Comparison of ENCODE assay signal across 13 cellular contexts in genomic region chr6:161010418-161010817, GRCh38. TPM values are rescaled to one million over a fixed set of nuclear protein-coding genes. Genes with fewer than 3 reads are reported as not detected.
DNase-seq lines count a peak whose midpoint lies in the region; TF ChIP-seq lines count a peak whose summit lies in the region.
"Had no signal": no experiment of that assay in that cellular context is flagged by ENCODE, and none has a peak within 500 bp of the region (broad histone marks: within the 10 kb centered on the region; RNA-seq: fewer than 3 reads in every experiment).

No MANE protein-coding gene starts in this region.

- H3K9me3 ChIP-seq in breast epithelium (no peaks in the 10 kb centered on the region), hepatocyte (ENCODE audit: low read depth) (no peaks in the 10 kb centered on the region), thyroid gland (no peaks in the 10 kb centered on the region)
- H3K9me3 ChIP-seq: esophagus muscularis mucosa had no signal

- no peaks in the 10 kb centered on the region for H3K36me3 ChIP-seq in breast epithelium
- no peaks in the 10 kb centered on the region for H3K36me3 ChIP-seq in hepatocyte (replicated peaks; ENCODE audit: insufficient read depth, low read depth)
- H3K36me3 ChIP-seq in thyroid gland = no peaks in the 10 kb centered on the region
- H3K36me3 ChIP-seq: esophagus muscularis mucosa had no signal

- H3K27me3 Mint-ChIP-seq in MCF 10A (ENCODE audit: insufficient read depth, unreplicated experiment) (no peaks in the 10 kb centered on the region), type B pancreatic cell (no peaks in the 10 kb centered on the region)
- H3K27me3 Mint-ChIP-seq: activated CD8-positive, alpha-beta T cell treated with anti-CD3 and anti-CD28 coated beads for 36 hours; naive B cell had no signal

- no peak overlapping the region for H3K4me3 ChIP-seq in breast epithelium
- H3K4me3 ChIP-seq in hepatocyte = no peak overlapping the region
- H3K4me3 ChIP-seq in thyroid gland (replicated peaks in 1 of 3) = no peak overlapping the region
- H3K4me3 ChIP-seq: esophagus muscularis mucosa had no signal

- intact Hi-C loops in MCF 10A (cut with micrococcal nuclease) = no loop called here
- intact Hi-C loops in breast epithelium (cut with DNase I; ENCODE audit: low total_unique reads) = no loop called here
- intact Hi-C loops in thyroid gland (cut with DNase I) = no loop called here

- H3K79me2 ChIP-seq in hepatocyte = peaks cover 84% of the 10 kb centered on the region

- no peak for TF ChIP-seq POLR2A in breast epithelium (IDR thresholded peaks at IDR 0.05)
- TF ChIP-seq POLR2A in thyroid gland (IDR thresholded peaks at IDR 0.05) = no peak

- no peak overlapping the region for H3K4me3 Mint-ChIP-seq in MCF 10A (ENCODE audit: unreplicated experiment)
- no peak overlapping the region for H3K4me3 Mint-ChIP-seq in type B pancreatic cell
- H3K4me3 Mint-ChIP-seq: activated CD8-positive, alpha-beta T cell treated with anti-CD3 and anti-CD28 coated beads for 36 hours had no signal

- POLR2A ChIA-PET in MCF 10A (lab: Yijun Ruan, JAX) = interaction anchor here (0.8 to 1.3 kb wide), 5 partner anchors 9 to 29 kb away, joined by 3 to 6 read pairs (median 3); no protein-coding TSS in a partner anchor

- CTCF ChIA-PET in MCF 10A (lab: Yijun Ruan, JAX) = interaction anchor here (0.9 to 1.7 kb wide), 2 partner anchors 13 to 17 kb away, joined by 4 to 6 read pairs; no protein-coding TSS in a partner anchor

- H3K9me3 Mint-ChIP-seq in MCF 10A (ENCODE audit: unreplicated experiment) = no peaks in the 10 kb centered on the region
- H3K9me3 Mint-ChIP-seq in type B pancreatic cell = no peaks in the 10 kb centered on the region
- H3K9me3 Mint-ChIP-seq: activated CD8-positive, alpha-beta T cell treated with anti-CD3 and anti-CD28 coated beads for 36 hours; naive B cell had no signal

- peaks cover 8% of the 10 kb centered on the region for H3K4me1 Mint-ChIP-seq in MCF 10A (ENCODE audit: insufficient read depth, unreplicated experiment)
- H3K4me1 Mint-ChIP-seq in type B pancreatic cell (ENCODE audit: unreplicated experiment) = peaks cover 24% of the 10 kb centered on the region

- DNase-seq in MCF 10A (ENCODE audit: unreplicated experiment) = peak; percentile 14
- no peak for DNase-seq in breast epithelium (ENCODE audit: low spot score in 2 of 2)
- peak; percentile 34 for DNase-seq in astrocyte of the hippocampus (ENCODE audit: low read depth, low spot score)
- no peak for DNase-seq in hepatocyte (ENCODE audit: low spot score)
- no peak for DNase-seq in type B pancreatic cell (ENCODE audit: extremely low spot score, unreplicated experiment)
- DNase-seq in SKM-1 (lab: John Stamatoyannopoulos, UW; ENCODE audit: unreplicated experiment) = no peak
- DNase-seq in NCI-H2171 treated with DMSO at 0.1 percent for 48 hours (lab: John Stamatoyannopoulos, UW) = no peak
- DNase-seq in thyroid gland = no peak
- DNase-seq: activated CD8-positive, alpha-beta T cell treated with anti-CD3 and anti-CD28 coated beads for 36 hours; activated gamma-delta T cell; naive B cell had no signal

- no peak overlapping the region for H2AFZ ChIP-seq in hepatocyte

- WGBS in hepatocyte (ENCODE audit: low lambda C conversion rate, missing lambda C conversion rate) = 42% methylated on average over 1 of the region's 1 CpG
- 67 to 82% methylated on average over 1 of the region's 1 CpG for WGBS in thyroid gland, 2 donors

- H3K9me2 ChIP-seq in hepatocyte (replicated peaks; ENCODE audit: insufficient read depth) = no peaks in the 10 kb centered on the region

- BruUV-seq in MCF 10A (replicated peaks; lab: Mats Ljungman, UMichigan) = no TSS peak

- H3K4me1 ChIP-seq in breast epithelium (no peaks in the 10 kb centered on the region), hepatocyte (ENCODE audit: insufficient read depth) (peaks cover 18% of the 10 kb centered on the region), thyroid gland (peaks cover 0 to 28% of the 10 kb centered on the region in 2 donors)

- no peak overlapping the region for H3K27ac ChIP-seq in breast epithelium
- no peak overlapping the region for H3K27ac ChIP-seq in hepatocyte
- H3K27ac ChIP-seq in thyroid gland = no peak overlapping the region
- H3K27ac ChIP-seq: 22Rv1, esophagus muscularis mucosa had no signal

- no peak for TF ChIP-seq CTCF in MCF 10A (IDR thresholded peaks at IDR 0.05; ENCODE audit: unreplicated experiment)
- no peak for TF ChIP-seq CTCF in breast epithelium (IDR thresholded peaks at IDR 0.05)
- TF ChIP-seq CTCF in hepatocyte (IDR thresholded peaks at IDR 0.05; ENCODE audit: poor library complexity) = no peak
- no peak for TF ChIP-seq CTCF in type B pancreatic cell (conservative IDR thresholded peaks at IDR 0.05)
- no peak for TF ChIP-seq CTCF in thyroid gland (IDR thresholded peaks at IDR 0.05)

- H3K36me3 Mint-ChIP-seq in MCF 10A (ENCODE audit: insufficient read depth, unreplicated experiment) = peaks cover 11% of the 10 kb centered on the region
- peaks cover 15% of the 10 kb centered on the region for H3K36me3 Mint-ChIP-seq in type B pancreatic cell

- no peaks in the 10 kb centered on the region for H3K27me3 ChIP-seq in breast epithelium
- no peaks in the 10 kb centered on the region for H3K27me3 ChIP-seq in hepatocyte
- H3K27me3 ChIP-seq in thyroid gland = no peaks in the 10 kb centered on the region
- H3K27me3 ChIP-seq: esophagus muscularis mucosa had no signal

- H3K27ac Mint-ChIP-seq in MCF 10A (ENCODE audit: low read depth, unreplicated experiment) (peak overlapping the region; percentile 33), type B pancreatic cell (peak overlapping the region; percentile 1)
- H3K27ac Mint-ChIP-seq: activated CD8-positive, alpha-beta T cell treated with anti-CD3 and anti-CD28 coated beads for 36 hours had no signal

- H3K4me2 ChIP-seq in hepatocyte = peak overlapping the region; percentile 30

- no peaks in the 10 kb centered on the region for H4K20me1 ChIP-seq in hepatocyte (ENCODE audit: insufficient read depth, poor library complexity, severe bottlenecking)

RNA-seq across cellular contexts. Expression of gene MAP3K4, which starts 18.8 kb away (rescaled TPM):
- 30.9 and 38.7 TPM in 2 replicates for total RNA-seq in MCF 10A (2022)
- total RNA-seq in breast epithelium = 10 to 100 TPM; 24.6 to 49.2 (median 45.2) TPM
- 18.1 and 21.5 TPM in 2 replicates for total RNA-seq in hepatocyte
- polyA plus RNA-seq in hepatocyte = 10.9 and 13.8 TPM in 2 replicates
- 39.1 and 51.6 TPM in 2 replicates for total RNA-seq in type B pancreatic cell (ENCODE audit: low replicate concordance)
- 100 to 1,000 TPM in 1 of 4 donors, 10 to 100 TPM in 3; 34.9 to 113 (median 52.3) TPM for total RNA-seq in thyroid gland

Comparison
In these comparisons a context has a peak if more than half of its experiments do, and no peak if none do; other contexts are left out.
1. DNase-seq: peak in MCF 10A (single experiment) and astrocyte of the hippocampus (single experiment); none in breast epithelium (0 of 2), hepatocyte (single experiment), type B pancreatic cell (single experiment), SKM-1 (single experiment), NCI-H2171 treated with DMSO at 0.1 percent for 48 hours (single experiment) and thyroid gland (0 of 2).